9 cellular contexts compared by ENCODE assay signal in the genomic region with DNA sequence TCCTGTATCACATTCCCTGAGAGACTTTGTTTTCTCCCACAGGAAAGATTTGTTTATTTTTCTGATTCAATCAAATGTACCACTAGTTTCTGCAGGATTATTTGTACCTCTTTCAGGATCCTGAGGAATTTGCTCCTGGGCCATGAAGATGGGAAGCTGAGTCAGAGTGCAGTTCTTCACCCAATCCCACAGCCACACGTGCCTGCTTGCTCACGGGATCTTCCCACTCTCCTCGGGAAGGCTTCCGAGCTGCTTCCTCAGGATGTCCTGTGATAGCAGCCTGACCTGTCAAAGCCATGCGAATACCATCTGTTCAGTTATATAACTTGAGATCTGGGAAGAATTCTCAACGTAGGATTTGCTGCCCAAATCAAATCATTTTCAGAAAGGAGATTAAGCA. TPM values are rescaled to one million over a fixed set of nuclear protein-coding genes. Genes with fewer than 3 reads are reported as not detected.
DNase-seq lines count a peak whose midpoint lies in the region; ATAC-seq, FAIRE-seq and TF ChIP-seq lines count a peak whose summit lies in the region.
"Had no signal": no experiment of that assay in that cellular context is flagged by ENCODE, and none has a peak within 500 bp of the region (broad histone marks: within the 10 kb centered on the region; RNA-seq: fewer than 3 reads in every experiment).

No MANE protein-coding gene starts in this region.

- no peak overlapping the region for H3K27ac Mint-ChIP-seq in stimulated activated naive B cell treated with anti-CD40 and anti-IgM and Interleukin-4, amounts not matched to agents 10 μg/mL and 1 μg/mL and 100 μg/mL, for 72 hours
- H3K27ac Mint-ChIP-seq in endodermal cell = no peak overlapping the region

- no peaks in the 10 kb centered on the region for H3K9me3 Mint-ChIP-seq in stimulated activated naive B cell treated with anti-CD40 and anti-IgM and Interleukin-4, amounts not matched to agents 10 μg/mL and 1 μg/mL and 100 μg/mL, for 72 hours
- H3K9me3 Mint-ChIP-seq in endodermal cell = no peaks in the 10 kb centered on the region

- no peaks in the 10 kb centered on the region for H3K9me3 ChIP-seq in kidney (ENCODE audit: control insufficient read depth in 1 of 2, low read length in 2 of 2)
- H3K9me3 ChIP-seq in endodermal cell (ENCODE audit: control insufficient read depth, low read length) = no peaks in the 10 kb centered on the region

- intact Hi-C loops in kidney (cut with DNase I) = no loop called here

- no peaks in the 10 kb centered on the region for H3K36me3 Mint-ChIP-seq in stimulated activated naive B cell treated with anti-CD40 and anti-IgM and Interleukin-4, amounts not matched to agents 10 μg/mL and 1 μg/mL and 100 μg/mL, for 72 hours
- no peaks in the 10 kb centered on the region for H3K36me3 Mint-ChIP-seq in endodermal cell (ENCODE audit: low read depth)
- H3K36me3 Mint-ChIP-seq: CD4-positive, CD25-positive, alpha-beta regulatory T cell had no signal

- H3K4me1 ChIP-seq in kidney (ENCODE audit: control insufficient read depth in 1 of 2, insufficient read depth in 1 of 2, low read depth in 1 of 2, low read length in 2 of 2) (peaks cover 0 to 2% of the 10 kb centered on the region in 2 donors), endodermal cell (ENCODE audit: control insufficient read depth, insufficient read depth, low read length) (no peaks in the 10 kb centered on the region)

- H3K27ac ChIP-seq in kidney (ENCODE audit: low read depth in 2 of 2, low read length in 2 of 2) (peak overlapping the region in 1 of 2 donors; percentile 54), endodermal cell (ENCODE audit: low read depth, low read length) (no peak overlapping the region)

- in situ Hi-C loops in GM13976 (cut with MboI; ENCODE audit: low sequenced_read_pairs, unreplicated experiment) = no loop called here

- ATAC-seq in stimulated activated naive B cell treated with anti-CD40 and anti-IgM and Interleukin-4, amounts not matched to agents 10 μg/mL and 1 μg/mL and 100 μg/mL, for 72 hours (replicated peaks) = no peak

- DNase-seq in AG20443 (ENCODE audit: low spot score) (peak; percentile 74), NCI-H1694 treated with DMSO at 0.1 percent for 48 hours (lab: John Stamatoyannopoulos, UW) (peak; percentile 44), cerebellar cortex (ENCODE audit: low spot score) (peak; percentile 95), kidney (peak; percentile 66), GM13976 (ENCODE audit: low spot score) (no peak), endodermal cell (no peak)
- no peak for DNase-seq in stimulated activated naive B cell treated with anti-CD40 and anti-IgM and Interleukin-4, amounts not matched to agents 10 μg/mL and 1 μg/mL and 100 μg/mL, for 72 hours
- DNase-seq in stimulated activated CD4-positive, alpha-beta T cell treated with anti-CD3 and anti-CD28 coated beads, Interleukin-2, amount 100 ng/mL, for 24 hours = no peak
- DNase-seq: CD4-positive, CD25-positive, alpha-beta regulatory T cell had no signal

- H3K9ac ChIP-seq in kidney (ENCODE audit: low read length in 2 of 2) = no peak overlapping the region
- H3K9ac ChIP-seq in endodermal cell (ENCODE audit: extremely low read depth, low read length, poor library complexity, severe bottlenecking) = no peak overlapping the region

- no peak overlapping the region for H3K4me3 Mint-ChIP-seq in stimulated activated naive B cell treated with anti-CD40 and anti-IgM and Interleukin-4, amounts not matched to agents 10 μg/mL and 1 μg/mL and 100 μg/mL, for 72 hours
- H3K4me3 Mint-ChIP-seq in endodermal cell = no peak overlapping the region

- WGBS in endodermal cell (ENCODE audit: insufficient coverage in 1 of 2, insufficient read length in 1 of 2), 2 experiments = 10 to 73% methylated on average over 2 to 6 of the region's 6 CpGs

- H3K4me3 ChIP-seq in kidney (ENCODE audit: low read length in 2 of 2) = no peak overlapping the region
- H3K4me3 ChIP-seq in endodermal cell (ENCODE audit: low read length) = no peak overlapping the region

- no peaks in the 10 kb centered on the region for H3K27me3 Mint-ChIP-seq in stimulated activated naive B cell treated with anti-CD40 and anti-IgM and Interleukin-4, amounts not matched to agents 10 μg/mL and 1 μg/mL and 100 μg/mL, for 72 hours
- no peaks in the 10 kb centered on the region for H3K27me3 Mint-ChIP-seq in endodermal cell (ENCODE audit: insufficient read depth)
- H3K27me3 Mint-ChIP-seq: CD4-positive, CD25-positive, alpha-beta regulatory T cell had no signal

- FAIRE-seq in kidney (lab: Jason Lieb, UNC) = no peak

- H3K4me1 Mint-ChIP-seq in stimulated activated naive B cell treated with anti-CD40 and anti-IgM and Interleukin-4, amounts not matched to agents 10 μg/mL and 1 μg/mL and 100 μg/mL, for 72 hours = peaks cover 14 to 16% of the 10 kb centered on the region in 2 donors
- no peaks in the 10 kb centered on the region for H3K4me1 Mint-ChIP-seq in endodermal cell

- TF ChIP-seq CTCF in kidney (IDR thresholded peaks at IDR 0.05; ENCODE audit: borderline replicate concordance, extremely low read depth, insufficient read depth) (no peak), GM13976 (IDR thresholded peaks at IDR 0.05; ENCODE audit: borderline replicate concordance, control extremely low read depth, extremely low read depth, insufficient read depth, missing control alignments) (no peak), endodermal cell (conservative IDR thresholded peaks at IDR 0.05) (no peak)

- H3K36me3 ChIP-seq in kidney (ENCODE audit: control insufficient read depth in 1 of 2, insufficient read depth in 2 of 2, low read length in 2 of 2) (no peaks in the 10 kb centered on the region), endodermal cell (ENCODE audit: control insufficient read depth, insufficient read depth, low read length) (no peaks in the 10 kb centered on the region)

- H3K27me3 ChIP-seq in endodermal cell (ENCODE audit: control insufficient read depth, insufficient read depth, low read length, poor library complexity, severe bottlenecking) = no peaks in the 10 kb centered on the region

RNA-seq across cellular contexts. Expression of a gene that starts 41.8 kb away (rescaled TPM):
- 358 TPM for total RNA-seq in kidney
- 57.8 TPM for polyA plus RNA-seq in kidney (ENCODE audit: insufficient read depth, low read depth, low replicate concordance)
- 100 to 1,000 TPM; 201 to 227 TPM for total RNA-seq in endodermal cell
- 166 TPM for polyA plus RNA-seq in endodermal cell (2013, experiment 1 of 2)
- 178 TPM for polyA plus RNA-seq in endodermal cell (2013, experiment 2 of 2)

Comparison
In these comparisons a context has a peak if more than half of its experiments do, and no peak if none do; other contexts are left out.
1. DNase-seq: peak in AG20443 (single experiment), NCI-H1694 treated with DMSO at 0.1 percent for 48 hours (single experiment), cerebellar cortex (single experiment) and kidney (single experiment); none in stimulated activated naive B cell treated with anti-CD40 and anti-IgM and Interleukin-4, amounts not matched to agents 10 μg/mL and 1 μg/mL and 100 μg/mL, for 72 hours (single experiment), GM13976 (single experiment), stimulated activated CD4-positive, alpha-beta T cell treated with anti-CD3 and anti-CD28 coated beads, Interleukin-2, amount 100 ng/mL, for 24 hours (0 of 2) and endodermal cell (single experiment).